8 cellular contexts compared by ENCODE assay signal in genomic region chr5:56540266-56540665, GRCh38.
"Had no signal": no experiment of that assay in that cellular context is flagged by ENCODE, and none has a peak within 500 bp of the region (broad histone marks: within the 10 kb centered on the region; RNA-seq: fewer than 3 reads in every experiment).

No MANE protein-coding gene starts in this region.

- H3K4me3 ChIP-seq: GM12878 had no signal

- ATAC-seq: GM12878 had no signal

- FAIRE-seq: G401.6, GM12878, GM12891, GM12892, GM18507, GM19239 had no signal

- DNase-seq: GDM1, GF-D8 had no signal
